ENCODE assay signal across 10 cellular contexts in genomic region chr6:159467473-159468041, GRCh38.
DNase-seq lines count a peak whose midpoint lies in the region; ATAC-seq and TF ChIP-seq lines count a peak whose summit lies in the region.
"Had no signal": no experiment of that assay in that cellular context is flagged by ENCODE, and none has a peak within 500 bp of the region (broad histone marks: within the 10 kb centered on the region; RNA-seq: fewer than 3 reads in every experiment).

No MANE protein-coding gene starts in this region.

- H3F3A ChIP-seq in PC-9 (ENCODE audit: insufficient read depth, low read depth), result no peaks in the 10 kb centered on the region

- no peaks in the 10 kb centered on the region for H3K36me3 ChIP-seq in adipocyte (ENCODE audit: control insufficient read depth, insufficient read depth, low read length, severe bottlenecking)
- no peaks in the 10 kb centered on the region for H3K36me3 ChIP-seq in PC-9 (ENCODE audit: low read depth)
- H3K36me3 ChIP-seq in vagina, result no peaks in the 10 kb centered on the region

- no peaks in the 10 kb centered on the region for H3K4me1 ChIP-seq in adipocyte (ENCODE audit: control insufficient read depth, insufficient read depth, low read length)
- no peaks in the 10 kb centered on the region for H3K4me1 ChIP-seq in PC-9 (replicated peaks; ENCODE audit: insufficient read depth)
- no peaks in the 10 kb centered on the region for H3K4me1 ChIP-seq in vagina

- H3K27me3 ChIP-seq in adipocyte (replicated peaks; ENCODE audit: control insufficient read depth, insufficient read depth, low read length) (no peaks in the 10 kb centered on the region), PC-9 (ENCODE audit: insufficient read depth, low read depth) (peaks cover 17% of the 10 kb centered on the region), vagina (no peaks in the 10 kb centered on the region), dorsolateral prefrontal cortex (peaks cover 0 to 6% (median 0%) of the 10 kb centered on the region in 45 donors)

- no peak overlapping the region for H3K9ac ChIP-seq in adipocyte (ENCODE audit: low read length)

- no peaks in the 10 kb centered on the region for H3K79me2 ChIP-seq in PC-9 (ENCODE audit: low read depth)

- no peak overlapping the region for H2AFZ ChIP-seq in PC-9

- CTCF ChIA-PET in PC-9 (lab: Charles Lee), result no interaction called here

- H3K4me3 ChIP-seq in adipocyte (ENCODE audit: low read length) (no peak overlapping the region), PC-9 (no peak overlapping the region), vagina (no peak overlapping the region), dorsolateral prefrontal cortex (no peak overlapping the region)

- no peak for TF ChIP-seq POLR2A in vagina (IDR thresholded peaks at IDR 0.05)

- no TSS peak for BruUV-seq in PC-9 (replicated peaks; lab: Mats Ljungman, UMichigan)

- no peak overlapping the region for H3K4me2 ChIP-seq in PC-9

- intact Hi-C loops in PC-9 (cut with micrococcal nuclease; ENCODE audit: unreplicated experiment), result no loop called here
- intact Hi-C loops in vagina (cut with DNase I), result no loop called here
- intact Hi-C loops in dorsolateral prefrontal cortex (cut with DNase I), result no loop called here

- ATAC-seq in GM19395 (IDR thresholded peaks at IDR 0.05; ENCODE audit: unreplicated experiment), result peak; percentile 73
- peak; percentile 64 for ATAC-seq in HG03103 (IDR thresholded peaks at IDR 0.05; ENCODE audit: low read depth, unreplicated experiment)

- no peaks in the 10 kb centered on the region for H4K20me1 ChIP-seq in PC-9 (ENCODE audit: insufficient read depth)

- H3K27ac ChIP-seq in PC-9, result no peak overlapping the region
- H3K27ac ChIP-seq in vagina, result no peak overlapping the region
- H3K27ac ChIP-seq in dorsolateral prefrontal cortex, result no peak overlapping the region

- no peaks in the 10 kb centered on the region for H3K9me2 ChIP-seq in PC-9 (ENCODE audit: insufficient read depth)

- TF ChIP-seq CTCF in PC-9 (conservative IDR thresholded peaks at IDR 0.05) (no peak), vagina (IDR thresholded peaks at IDR 0.05) (no peak), dorsolateral prefrontal cortex (IDR thresholded peaks at IDR 0.05 in 54 of 56, conservative IDR thresholded peaks at IDR 0.05 in 2 of 56; ENCODE audit: low read depth in 1 of 56, partially characterized antibody in 56 of 56) (no peak)

- POLR2A ChIA-PET in PC-9 (lab: Charles Lee; ENCODE audit: unreplicated experiment), result no interaction called here

- DNase-seq in GM04503 (ENCODE audit: low read depth), result peak; percentile 21
- peak; percentile 6 for DNase-seq in adipocyte (ENCODE audit: low read depth)
- DNase-seq in PC-9, result no peak
- no peak for DNase-seq in vagina (ENCODE audit: extremely low spot score in 2 of 2)
- no peak for DNase-seq in LoVo (ENCODE audit: low spot score)
- no peak for DNase-seq in dorsolateral prefrontal cortex
- DNase-seq: activated CD4-positive, alpha-beta T cell treated with anti-CD3 and anti-CD28 coated beads, Interleukin-2, amount 50 U/mL, for 1 hour; SHP77 treated with DMSO at 0.1 percent for 48 hours had no signal

- no peaks in the 10 kb centered on the region for H3K9me3 ChIP-seq in adipocyte (ENCODE audit: control insufficient read depth, low read length)
- no peaks in the 10 kb centered on the region for H3K9me3 ChIP-seq in PC-9 (ENCODE audit: insufficient read depth, low read depth)
- H3K9me3 ChIP-seq in vagina, result no peaks in the 10 kb centered on the region

Comparison
In these comparisons a context has a peak if more than half of its experiments do, and no peak if none do; other contexts are left out.
1. DNase-seq: peak in GM04503 (single experiment) and adipocyte (single experiment); none in PC-9 (0 of 2), vagina (0 of 2), LoVo (single experiment) and dorsolateral prefrontal cortex (0 of 10).